1 cellular context compared by ENCODE assay signal in genomic region chr6:9504191-9504590, GRCh38.
TF ChIP-seq lines count a peak whose summit lies in the region.

No MANE protein-coding gene starts in this region.

TF ChIP-seq in IMR-90, 13 proteins besides CTCF, POLR2A, EP300 and RAD21 (continued from another document):
- TF ChIP-seq USF2 (IDR thresholded peaks at IDR 0.05; ENCODE audit: low read depth, low read length): no peak
- TF ChIP-seq BHLHE40 (IDR thresholded peaks at IDR 0.05; ENCODE audit: low read depth, low read length): no peak
- no peak for TF ChIP-seq RCOR1 (IDR thresholded peaks at IDR 0.05; ENCODE audit: insufficient replicate concordance, low read length)
- TF ChIP-seq FOS (IDR thresholded peaks at IDR 0.05; ENCODE audit: low read depth, low read length): no peak
- TF ChIP-seq CEBPB (IDR thresholded peaks at IDR 0.05; ENCODE audit: low read depth, low read length): no peak
- no peak for TF ChIP-seq CHD1 (IDR thresholded peaks at IDR 0.05; ENCODE audit: low read depth, low read length)
- TF ChIP-seq SMC3 (IDR thresholded peaks at IDR 0.05; ENCODE audit: low read depth, low read length): no peak
- TF ChIP-seq MXI1 (IDR thresholded peaks at IDR 0.05; ENCODE audit: borderline replicate concordance, low read depth, low read length): no peak
- TF ChIP-seq NFE2L2 (IDR thresholded peaks at IDR 0.05; ENCODE audit: low read depth, low read length): no peak
- no peak for TF ChIP-seq RFX5 (IDR thresholded peaks at IDR 0.05; ENCODE audit: low read depth, low read length)
- no peak for TF ChIP-seq ELK1 (IDR thresholded peaks at IDR 0.05; ENCODE audit: borderline replicate concordance, low read depth, low read length)
